Comparison of ENCODE assay signal across 1 cellular context in the genomic region with DNA sequence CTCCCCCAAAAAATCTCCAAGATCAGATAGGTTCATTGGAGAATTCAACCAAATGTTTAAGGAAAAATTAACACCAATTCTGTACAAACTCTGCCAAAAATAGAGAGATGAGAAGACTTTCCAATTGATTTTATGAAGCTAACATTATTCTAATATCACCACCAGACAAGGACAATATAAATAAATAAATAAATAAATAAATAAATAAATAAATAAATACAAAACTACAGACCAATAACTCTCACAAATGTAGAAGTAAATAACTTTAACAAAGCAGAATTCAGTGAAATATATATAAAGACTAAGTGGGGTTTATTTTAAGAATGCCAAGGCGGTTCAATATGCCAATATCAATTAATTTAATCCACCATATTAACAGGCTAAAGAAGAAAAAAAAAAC.
TF ChIP-seq lines count a peak whose summit lies in the region.

No MANE protein-coding gene starts in this region.

TF ChIP-seq in HEK293, 187 proteins besides CTCF, POLR2A, EP300 and RAD21 (continued from another document):
- TF ChIP-seq, protein P1, sequence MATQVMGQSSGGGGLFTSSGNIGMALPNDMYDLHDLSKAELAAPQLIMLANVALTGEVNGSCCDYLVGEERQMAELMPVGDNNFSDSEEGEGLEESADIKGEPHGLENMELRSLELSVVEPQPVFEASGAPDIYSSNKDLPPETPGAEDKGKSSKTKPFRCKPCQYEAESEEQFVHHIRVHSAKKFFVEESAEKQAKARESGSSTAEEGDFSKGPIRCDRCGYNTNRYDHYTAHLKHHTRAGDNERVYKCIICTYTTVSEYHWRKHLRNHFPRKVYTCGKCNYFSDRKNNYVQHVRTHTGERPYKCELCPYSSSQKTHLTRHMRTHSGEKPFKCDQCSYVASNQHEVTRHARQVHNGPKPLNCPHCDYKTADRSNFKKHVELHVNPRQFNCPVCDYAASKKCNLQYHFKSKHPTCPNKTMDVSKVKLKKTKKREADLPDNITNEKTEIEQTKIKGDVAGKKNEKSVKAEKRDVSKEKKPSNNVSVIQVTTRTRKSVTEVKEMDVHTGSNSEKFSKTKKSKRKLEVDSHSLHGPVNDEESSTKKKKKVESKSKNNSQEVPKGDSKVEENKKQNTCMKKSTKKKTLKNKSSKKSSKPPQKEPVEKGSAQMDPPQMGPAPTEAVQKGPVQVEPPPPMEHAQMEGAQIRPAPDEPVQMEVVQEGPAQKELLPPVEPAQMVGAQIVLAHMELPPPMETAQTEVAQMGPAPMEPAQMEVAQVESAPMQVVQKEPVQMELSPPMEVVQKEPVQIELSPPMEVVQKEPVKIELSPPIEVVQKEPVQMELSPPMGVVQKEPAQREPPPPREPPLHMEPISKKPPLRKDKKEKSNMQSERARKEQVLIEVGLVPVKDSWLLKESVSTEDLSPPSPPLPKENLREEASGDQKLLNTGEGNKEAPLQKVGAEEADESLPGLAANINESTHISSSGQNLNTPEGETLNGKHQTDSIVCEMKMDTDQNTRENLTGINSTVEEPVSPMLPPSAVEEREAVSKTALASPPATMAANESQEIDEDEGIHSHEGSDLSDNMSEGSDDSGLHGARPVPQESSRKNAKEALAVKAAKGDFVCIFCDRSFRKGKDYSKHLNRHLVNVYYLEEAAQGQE (tag by site-specific recombination; IDR thresholded peaks at IDR 0.05): peak; percentile 60; the same call in 1 of the 2 replicates
- TF ChIP-seq ZNF394 (tag by site-specific recombination; IDR thresholded peaks at IDR 0.05; ENCODE audit: borderline replicate concordance) (peak; percentile 84), ZNF19 (tag by site-specific recombination; IDR thresholded peaks at IDR 0.05; ENCODE audit: low read depth) (0 out of 2 replicates have a peak, but pooled peaks have one; percentile 64), ZNF664 (tag by site-specific recombination; IDR thresholded peaks at IDR 0.05) (0 out of 2 replicates have a peak, but pooled peaks have one; percentile 22), ZNF48 (tag by site-specific recombination; IDR thresholded peaks at IDR 0.05) (no peak), ZNF623 (tag by site-specific recombination; IDR thresholded peaks at IDR 0.05) (peak; percentile 56), ZNF776 (tag by site-specific recombination; IDR thresholded peaks at IDR 0.05; ENCODE audit: borderline replicate concordance) (no peak), ZNF555 (tag by site-specific recombination; conservative IDR thresholded peaks at IDR 0.05) (peak; percentile 77), HOXA7 (CRISPR knock-in tag; IDR thresholded peaks at IDR 0.05; ENCODE audit: borderline replicate concordance) (no peak), ZNF426 (tag by site-specific recombination; IDR thresholded peaks at IDR 0.05) (peak; percentile 72), ZNF544 (tag by site-specific recombination; IDR thresholded peaks at IDR 0.05) (no peak), ZNF404 (tag by site-specific recombination; IDR thresholded peaks at IDR 0.05) (0 out of 2 replicates have a peak, but pooled peaks have one; percentile 12), ZNF354C (tag by site-specific recombination; IDR thresholded peaks at IDR 0.05; ENCODE audit: borderline replicate concordance, low read depth) (0 out of 2 replicates have a peak, but pooled peaks have one; percentile 59), ZNF302 (tag by site-specific recombination; IDR thresholded peaks at IDR 0.05; ENCODE audit: low read depth) (no peak), ZNF202 (tag by site-specific recombination; IDR thresholded peaks at IDR 0.05; ENCODE audit: borderline replicate concordance) (peak; percentile 91), ZFHX2 (tag by site-specific recombination; conservative IDR thresholded peaks at IDR 0.05) (no peak)
- TF ChIP-seq, protein P2, sequence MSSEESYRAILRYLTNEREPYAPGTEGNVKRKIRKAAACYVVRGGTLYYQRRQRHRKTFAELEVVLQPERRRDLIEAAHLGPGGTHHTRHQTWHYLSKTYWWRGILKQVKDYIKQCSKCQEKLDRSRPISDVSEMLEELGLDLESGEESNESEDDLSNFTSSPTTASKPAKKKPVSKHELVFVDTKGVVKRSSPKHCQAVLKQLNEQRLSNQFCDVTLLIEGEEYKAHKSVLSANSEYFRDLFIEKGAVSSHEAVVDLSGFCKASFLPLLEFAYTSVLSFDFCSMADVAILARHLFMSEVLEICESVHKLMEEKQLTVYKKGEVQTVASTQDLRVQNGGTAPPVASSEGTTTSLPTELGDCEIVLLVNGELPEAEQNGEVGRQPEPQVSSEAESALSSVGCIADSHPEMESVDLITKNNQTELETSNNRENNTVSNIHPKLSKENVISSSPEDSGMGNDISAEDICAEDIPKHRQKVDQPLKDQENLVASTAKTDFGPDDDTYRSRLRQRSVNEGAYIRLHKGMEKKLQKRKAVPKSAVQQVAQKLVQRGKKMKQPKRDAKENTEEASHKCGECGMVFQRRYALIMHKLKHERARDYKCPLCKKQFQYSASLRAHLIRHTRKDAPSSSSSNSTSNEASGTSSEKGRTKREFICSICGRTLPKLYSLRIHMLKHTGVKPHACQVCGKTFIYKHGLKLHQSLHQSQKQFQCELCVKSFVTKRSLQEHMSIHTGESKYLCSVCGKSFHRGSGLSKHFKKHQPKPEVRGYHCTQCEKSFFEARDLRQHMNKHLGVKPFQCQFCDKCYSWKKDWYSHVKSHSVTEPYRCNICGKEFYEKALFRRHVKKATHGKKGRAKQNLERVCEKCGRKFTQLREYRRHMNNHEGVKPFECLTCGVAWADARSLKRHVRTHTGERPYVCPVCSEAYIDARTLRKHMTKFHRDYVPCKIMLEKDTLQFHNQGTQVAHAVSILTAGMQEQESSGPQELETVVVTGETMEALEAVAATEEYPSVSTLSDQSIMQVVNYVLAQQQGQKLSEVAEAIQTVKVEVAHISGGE (tag by site-specific recombination; conservative IDR thresholded peaks at IDR 0.05; ENCODE audit: low read depth): peak; percentile 77
- TF ChIP-seq, protein P3, sequence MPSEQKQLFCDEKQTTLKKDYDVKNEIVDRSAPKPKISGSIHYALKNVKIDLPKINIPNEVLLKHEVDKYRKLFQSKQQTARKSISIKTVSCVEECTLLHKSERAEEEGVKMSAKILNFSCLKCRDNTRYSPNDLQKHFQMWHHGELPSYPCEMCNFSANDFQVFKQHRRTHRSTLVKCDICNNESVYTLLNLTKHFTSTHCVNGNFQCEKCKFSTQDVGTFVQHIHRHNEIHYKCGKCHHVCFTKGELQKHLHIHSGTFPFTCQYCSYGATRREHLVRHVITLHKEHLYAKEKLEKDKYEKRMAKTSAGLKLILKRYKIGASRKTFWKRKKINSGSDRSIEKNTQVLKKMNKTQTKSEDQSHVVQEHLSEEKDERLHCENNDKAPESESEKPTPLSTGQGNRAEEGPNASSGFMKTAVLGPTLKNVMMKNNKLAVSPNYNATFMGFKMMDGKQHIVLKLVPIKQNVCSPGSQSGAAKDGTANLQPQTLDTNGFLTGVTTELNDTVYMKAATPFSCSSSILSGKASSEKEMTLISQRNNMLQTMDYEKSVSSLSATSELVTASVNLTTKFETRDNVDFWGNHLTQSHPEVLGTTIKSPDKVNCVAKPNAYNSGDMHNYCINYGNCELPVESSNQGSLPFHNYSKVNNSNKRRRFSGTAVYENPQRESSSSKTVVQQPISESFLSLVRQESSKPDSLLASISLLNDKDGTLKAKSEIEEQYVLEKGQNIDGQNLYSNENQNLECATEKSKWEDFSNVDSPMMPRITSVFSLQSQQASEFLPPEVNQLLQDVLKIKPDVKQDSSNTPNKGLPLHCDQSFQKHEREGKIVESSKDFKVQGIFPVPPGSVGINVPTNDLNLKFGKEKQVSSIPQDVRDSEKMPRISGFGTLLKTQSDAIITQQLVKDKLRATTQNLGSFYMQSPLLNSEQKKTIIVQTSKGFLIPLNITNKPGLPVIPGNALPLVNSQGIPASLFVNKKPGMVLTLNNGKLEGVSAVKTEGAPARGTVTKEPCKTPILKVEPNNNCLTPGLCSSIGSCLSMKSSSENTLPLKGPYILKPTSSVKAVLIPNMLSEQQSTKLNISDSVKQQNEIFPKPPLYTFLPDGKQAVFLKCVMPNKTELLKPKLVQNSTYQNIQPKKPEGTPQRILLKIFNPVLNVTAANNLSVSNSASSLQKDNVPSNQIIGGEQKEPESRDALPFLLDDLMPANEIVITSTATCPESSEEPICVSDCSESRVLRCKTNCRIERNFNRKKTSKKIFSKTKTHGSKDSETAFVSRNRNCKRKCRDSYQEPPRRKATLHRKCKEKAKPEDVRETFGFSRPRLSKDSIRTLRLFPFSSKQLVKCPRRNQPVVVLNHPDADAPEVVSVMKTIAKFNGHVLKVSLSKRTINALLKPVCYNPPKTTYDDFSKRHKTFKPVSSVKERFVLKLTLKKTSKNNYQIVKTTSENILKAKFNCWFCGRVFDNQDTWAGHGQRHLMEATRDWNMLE (tag by site-specific recombination; conservative IDR thresholded peaks at IDR 0.05; ENCODE audit: low read depth): peak; percentile 70
- TF ChIP-seq, protein P4, sequence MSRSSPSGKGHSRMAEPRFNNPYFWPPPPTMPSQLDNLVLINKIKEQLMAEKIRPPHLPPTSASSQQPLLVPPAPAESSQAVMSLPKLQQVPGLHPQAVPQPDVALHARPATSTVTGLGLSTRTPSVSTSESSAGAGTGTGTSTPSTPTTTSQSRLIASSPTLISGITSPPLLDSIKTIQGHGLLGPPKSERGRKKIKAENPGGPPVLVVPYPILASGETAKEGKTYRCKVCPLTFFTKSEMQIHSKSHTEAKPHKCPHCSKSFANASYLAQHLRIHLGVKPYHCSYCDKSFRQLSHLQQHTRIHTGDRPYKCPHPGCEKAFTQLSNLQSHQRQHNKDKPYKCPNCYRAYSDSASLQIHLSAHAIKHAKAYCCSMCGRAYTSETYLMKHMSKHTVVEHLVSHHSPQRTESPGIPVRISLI (tag by site-specific recombination; IDR thresholded peaks at IDR 0.05): no peak
- TF ChIP-seq, protein P5, sequence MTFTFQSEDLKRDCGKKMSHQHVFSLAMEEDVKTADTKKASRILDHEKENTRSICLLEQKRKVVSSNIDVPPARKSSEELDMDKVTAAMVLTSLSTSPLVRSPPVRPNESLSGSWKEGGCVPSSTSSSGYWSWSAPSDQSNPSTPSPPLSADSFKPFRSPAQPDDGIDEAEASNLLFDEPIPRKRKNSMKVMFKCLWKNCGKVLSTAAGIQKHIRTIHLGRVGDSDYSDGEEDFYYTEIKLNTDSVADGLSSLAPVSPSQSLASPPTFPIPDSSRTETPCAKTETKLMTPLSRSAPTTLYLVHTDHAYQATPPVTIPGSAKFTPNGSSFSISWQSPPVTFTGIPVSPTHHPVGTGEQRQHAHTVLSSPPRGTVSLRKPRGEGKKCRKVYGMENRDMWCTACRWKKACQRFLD (tag by site-specific recombination; IDR thresholded peaks at IDR 0.05): no peak
